ENCODE assay signal across 9 cellular contexts in the genomic region with DNA sequence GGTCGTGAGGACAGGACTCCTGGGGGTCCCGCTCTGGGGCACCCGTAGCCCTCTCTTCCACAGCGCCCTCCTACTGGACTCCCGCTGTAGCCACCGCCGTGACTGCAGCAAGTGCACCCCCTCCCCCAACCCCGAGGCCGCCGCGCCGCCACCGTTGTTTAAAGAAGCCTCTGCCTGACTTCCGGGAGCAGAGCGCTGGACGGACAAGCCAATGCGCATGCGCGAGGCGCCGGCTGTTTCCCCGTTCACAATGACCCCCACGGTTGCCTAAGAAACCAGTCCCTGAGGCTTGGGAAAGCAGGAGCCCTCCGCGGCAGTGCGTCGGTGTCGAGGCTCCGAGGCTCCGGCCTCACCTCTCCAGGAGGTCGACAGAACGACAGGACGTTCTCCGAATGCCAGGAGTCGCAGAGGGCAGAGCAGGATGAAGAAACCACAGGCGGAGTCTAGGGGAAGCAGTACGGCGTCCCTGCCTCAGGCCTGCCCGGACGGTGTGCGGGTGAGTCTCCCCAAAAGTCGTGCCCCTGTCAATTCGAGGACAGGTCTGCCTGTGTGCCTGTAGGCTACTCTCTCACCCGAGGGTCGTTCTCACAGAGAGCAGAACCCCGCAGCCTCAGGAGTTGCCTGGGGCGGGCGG.
DNase-seq lines count a peak whose midpoint lies in the region; ATAC-seq, FAIRE-seq and TF ChIP-seq lines count a peak whose summit lies in the region.
"Had no signal": no experiment of that assay in that cellular context is flagged by ENCODE, and none has a peak within 500 bp of the region (broad histone marks: within the 10 kb centered on the region; RNA-seq: fewer than 3 reads in every experiment).

No MANE protein-coding gene starts in this region.

- no peak for FAIRE-seq in RCC 7860 (lab: Jason Lieb, UNC)

- H4K20me1 ChIP-seq in SK-N-SH (ENCODE audit: insufficient read depth) (no peaks in the 10 kb centered on the region), hepatocyte (ENCODE audit: insufficient read depth, poor library complexity, severe bottlenecking) (no peaks in the 10 kb centered on the region)
- H4K20me1 ChIP-seq: BLaER1 had no signal

- no peak for TF ChIP-seq EP300 in SK-N-SH (IDR thresholded peaks at IDR 0.05; ENCODE audit: borderline replicate concordance in 1 of 2, low read depth in 1 of 2, low read length in 1 of 2)

- H3K79me2 ChIP-seq in SK-N-SH (ENCODE audit: insufficient read depth) (no peaks in the 10 kb centered on the region), hepatocyte (no peaks in the 10 kb centered on the region)

- H3K4me1 ChIP-seq in SK-N-SH (ENCODE audit: control insufficient read depth in 1 of 2, insufficient read depth in 2 of 2, low read depth in 1 of 2, low read length in 1 of 2): no peaks in the 10 kb centered on the region
- no peaks in the 10 kb centered on the region for H3K4me1 ChIP-seq in hepatocyte (ENCODE audit: insufficient read depth)
- H3K4me1 ChIP-seq: BLaER1 had no signal

- H3K36me3 Mint-ChIP-seq in activated naive CD8-positive, alpha-beta T cell treated with anti-CD3 and anti-CD28 coated beads for 36 hours: peaks cover 22% of the 10 kb centered on the region

- no peaks in the 10 kb centered on the region for H3K27me3 Mint-ChIP-seq in activated naive CD8-positive, alpha-beta T cell treated with anti-CD3 and anti-CD28 coated beads for 36 hours

- H3K27me3 ChIP-seq in SK-N-SH (ENCODE audit: insufficient read depth): no peaks in the 10 kb centered on the region
- no peaks in the 10 kb centered on the region for H3K27me3 ChIP-seq in hepatocyte
- H3K27me3 ChIP-seq: BLaER1 had no signal

- H3K9me2 ChIP-seq in SK-N-SH (no peaks in the 10 kb centered on the region), hepatocyte (replicated peaks; ENCODE audit: insufficient read depth) (no peaks in the 10 kb centered on the region)

- WGBS in SK-N-SH (ENCODE audit: low lambda C conversion rate): 46% methylated on average over 30 of the region's 48 CpGs
- 94% methylated on average over 42 of the region's 48 CpGs for WGBS in hepatocyte (ENCODE audit: low lambda C conversion rate, missing lambda C conversion rate)

- H3K4me1 Mint-ChIP-seq in activated naive CD8-positive, alpha-beta T cell treated with anti-CD3 and anti-CD28 coated beads for 36 hours: peaks cover 2% of the 10 kb centered on the region

- no peak overlapping the region for H3K4me2 ChIP-seq in SK-N-SH
- H3K4me2 ChIP-seq in hepatocyte: no peak overlapping the region
- H3K4me2 ChIP-seq: BLaER1 had no signal

- H3K36me3 ChIP-seq in SK-N-SH (replicated peaks in 1 of 2; ENCODE audit: control insufficient read depth in 1 of 2, insufficient read depth in 2 of 2, low read length in 1 of 2) (no peaks in the 10 kb centered on the region), hepatocyte (replicated peaks; ENCODE audit: insufficient read depth, low read depth) (no peaks in the 10 kb centered on the region)
- H3K36me3 ChIP-seq: BLaER1 had no signal

- H3K27ac ChIP-seq in SK-N-SH (ENCODE audit: low read depth in 2 of 2, low read length in 1 of 2) (no peak overlapping the region), hepatocyte (no peak overlapping the region)
- H3K27ac ChIP-seq: BLaER1 had no signal

- H3K9ac ChIP-seq in SK-N-SH: no peak overlapping the region
- H3K9ac ChIP-seq: BLaER1 had no signal

- peaks cover 34% of the 10 kb centered on the region for H3K9me3 Mint-ChIP-seq in activated naive CD8-positive, alpha-beta T cell treated with anti-CD3 and anti-CD28 coated beads for 36 hours

- H3F3A ChIP-seq in SK-N-SH (replicated peaks; ENCODE audit: insufficient read depth): no peaks in the 10 kb centered on the region

- H3K27ac Mint-ChIP-seq in activated naive CD8-positive, alpha-beta T cell treated with anti-CD3 and anti-CD28 coated beads for 36 hours: peak overlapping the region; percentile 77

- ATAC-seq in SK-N-SH treated with all-trans-retinoic acid at 6 μM for 48 hours: no peak

- no peak for TF ChIP-seq RAD21 in SK-N-SH (IDR thresholded peaks at IDR 0.05; ENCODE audit: low read length)

- peak overlapping the region; percentile 76 for H3K4me3 Mint-ChIP-seq in activated naive CD8-positive, alpha-beta T cell treated with anti-CD3 and anti-CD28 coated beads for 36 hours

- H3K9me3 ChIP-seq in SK-N-SH (no peaks in the 10 kb centered on the region), hepatocyte (ENCODE audit: low read depth) (no peaks in the 10 kb centered on the region)

- TF ChIP-seq CTCF in SK-N-SH (IDR thresholded peaks at IDR 0.05) (no peak), hepatocyte (IDR thresholded peaks at IDR 0.05; ENCODE audit: poor library complexity) (no peak)

- CTCF ChIA-PET in SK-N-SH (lab: Yijun Ruan, JAX): no interaction called here

- POLR2A ChIA-PET in SK-N-SH (lab: Yijun Ruan, JAX): no interaction called here

- DNase-seq in SK-N-SH (peak; percentile 28), left kidney (ENCODE audit: low read depth, low spot score) (peak; percentile 81), RCC 7860 (ENCODE audit: low spot score) (no peak), HuH-7 (ENCODE audit: low spot score) (no peak), hepatocyte (ENCODE audit: low spot score) (no peak)
- peak; percentile 69 for DNase-seq in activated naive CD8-positive, alpha-beta T cell treated with anti-CD3 and anti-CD28 coated beads for 36 hours
- DNase-seq in stimulated activated CD4-positive, alpha-beta T cell treated with anti-CD3 and anti-CD28 coated beads, TNF-alpha, amount 100 ng/mL, for 48 hours (ENCODE audit: low read depth in 3 of 3): peak; percentile 3 to 6 (median 3)

- H3K4me3 ChIP-seq in SK-N-SH (ENCODE audit: low read depth in 2 of 2, low read length in 1 of 2): no peak overlapping the region
- no peak overlapping the region for H3K4me3 ChIP-seq in hepatocyte
- H3K4me3 ChIP-seq: BLaER1 had no signal

- no peak overlapping the region for H2AFZ ChIP-seq in SK-N-SH (ENCODE audit: low read depth)
- no peak overlapping the region for H2AFZ ChIP-seq in hepatocyte

TF ChIP-seq in SK-N-SH, 30 proteins besides CTCF, POLR2A, EP300 and RAD21 (continues in another document):
- no peak for TF ChIP-seq SMC3 (IDR thresholded peaks at IDR 0.05; ENCODE audit: low read depth, low read length)
- no peak for TF ChIP-seq USF1 (IDR thresholded peaks at IDR 0.05; ENCODE audit: borderline replicate concordance, low read depth)
- TF ChIP-seq NRF1 (IDR thresholded peaks at IDR 0.05; ENCODE audit: low read depth, low read length): no peak
- no peak for TF ChIP-seq MEF2A (IDR thresholded peaks at IDR 0.05; ENCODE audit: borderline replicate concordance, low read depth)
- no peak for TF ChIP-seq JUND (IDR thresholded peaks at IDR 0.05)
- no peak for TF ChIP-seq RFX5 (IDR thresholded peaks at IDR 0.05; ENCODE audit: low read length)
- TF ChIP-seq FOXJ3 (CRISPR knock-in tag; IDR thresholded peaks at IDR 0.05): no peak
- TF ChIP-seq YY1 (IDR thresholded peaks at IDR 0.05; ENCODE audit: low read depth): no peak
- TF ChIP-seq NFIC (IDR thresholded peaks at IDR 0.05; ENCODE audit: borderline replicate concordance): no peak
- TF ChIP-seq TAF1 (IDR thresholded peaks at IDR 0.05; ENCODE audit: borderline replicate concordance, low read depth, low read length): no peak
- TF ChIP-seq, protein P1, sequence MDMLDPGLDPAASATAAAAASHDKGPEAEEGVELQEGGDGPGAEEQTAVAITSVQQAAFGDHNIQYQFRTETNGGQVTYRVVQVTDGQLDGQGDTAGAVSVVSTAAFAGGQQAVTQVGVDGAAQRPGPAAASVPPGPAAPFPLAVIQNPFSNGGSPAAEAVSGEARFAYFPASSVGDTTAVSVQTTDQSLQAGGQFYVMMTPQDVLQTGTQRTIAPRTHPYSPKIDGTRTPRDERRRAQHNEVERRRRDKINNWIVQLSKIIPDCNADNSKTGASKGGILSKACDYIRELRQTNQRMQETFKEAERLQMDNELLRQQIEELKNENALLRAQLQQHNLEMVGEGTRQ (IDR thresholded peaks at IDR 0.05; ENCODE audit: borderline replicate concordance, low read depth, low read length): no peak
- no peak for TF ChIP-seq POLR2AphosphoS5 (IDR thresholded peaks at IDR 0.05; ENCODE audit: low read depth, low read length)

TF ChIP-seq in SK-N-SH treated with all-trans-retinoic acid at 6 μM for 48 hours, 23 proteins besides CTCF, POLR2A, EP300 and RAD21:
- no peak for TF ChIP-seq RARB (CRISPR knock-in tag; IDR thresholded peaks at IDR 0.05)
- no peak for TF ChIP-seq ARNTL (CRISPR knock-in tag; IDR thresholded peaks at IDR 0.05; ENCODE audit: borderline replicate concordance, low read depth)
- TF ChIP-seq TSHZ2 (CRISPR knock-in tag; IDR thresholded peaks at IDR 0.05): no peak
- TF ChIP-seq ZFP3 (CRISPR knock-in tag; IDR thresholded peaks at IDR 0.05): no peak
- no peak for TF ChIP-seq TCF4 (CRISPR knock-in tag; IDR thresholded peaks at IDR 0.05; ENCODE audit: borderline replicate concordance)

Comparison
In these comparisons a context has a peak if more than half of its experiments do, and no peak if none do; other contexts are left out.
1. DNase-seq: peak in SK-N-SH (single experiment), activated naive CD8-positive, alpha-beta T cell treated with anti-CD3 and anti-CD28 coated beads for 36 hours (single experiment), left kidney (single experiment) and stimulated activated CD4-positive, alpha-beta T cell treated with anti-CD3 and anti-CD28 coated beads, TNF-alpha, amount 100 ng/mL, for 48 hours (3 of 3); none in RCC 7860 (single experiment), HuH-7 (single experiment) and hepatocyte (single experiment).